Comparison of ENCODE assay signal across 12 cellular contexts in the genomic region with DNA sequence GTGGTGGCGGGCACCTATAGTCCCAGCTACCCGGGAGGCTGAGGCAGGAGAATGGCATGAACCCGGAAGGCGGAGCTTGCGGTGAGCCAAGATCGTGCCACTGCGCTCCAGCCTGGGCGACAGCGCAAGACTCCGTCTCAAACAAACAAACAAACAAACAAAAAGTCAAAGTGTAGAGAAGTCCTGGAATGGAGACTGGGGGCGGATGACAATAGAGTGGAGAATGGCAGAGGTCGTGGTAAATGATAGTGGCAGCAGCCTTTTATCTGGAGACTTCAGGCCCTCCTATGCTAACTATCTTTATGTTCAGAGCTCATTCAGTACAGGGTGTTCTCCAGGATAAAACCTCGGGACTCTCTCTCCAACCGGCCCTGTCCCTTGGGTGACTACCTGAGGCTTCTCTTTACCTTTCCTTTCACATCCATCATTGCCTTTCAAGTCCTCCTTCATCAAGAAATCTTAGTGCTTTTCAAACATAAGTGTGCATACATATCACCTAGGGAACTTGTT. TPM values are rescaled to one million over a fixed set of nuclear protein-coding genes. Genes with fewer than 3 reads are reported as not detected.
DNase-seq lines count a peak whose midpoint lies in the region; ATAC-seq and TF ChIP-seq lines count a peak whose summit lies in the region.
"Had no signal": no experiment of that assay in that cellular context is flagged by ENCODE, and none has a peak within 500 bp of the region (broad histone marks: within the 10 kb centered on the region; RNA-seq: fewer than 3 reads in every experiment).

No MANE protein-coding gene starts in this region.

- H3K9me3 ChIP-seq in GM23248 (ENCODE audit: low read depth): no peaks in the 10 kb centered on the region

- CTCF ChIA-PET in activated CD8-positive, alpha-beta T cell treated with anti-CD3 and anti-CD28 coated beads for 36 hours (lab: Charles Lee): no interaction called here

- H4K20me1 ChIP-seq in GM23248 (ENCODE audit: insufficient read depth): no peaks in the 10 kb centered on the region

- WGBS in GM23248 (ENCODE audit: low coverage in 1 of 2, low lambda C conversion rate in 2 of 2, missing lambda C conversion rate in 2 of 2), 2 experiments: 92 to 94% methylated on average over 14 of the region's 14 CpGs

- no peaks in the 10 kb centered on the region for H3K27me3 ChIP-seq in GM23248 (replicated peaks; ENCODE audit: insufficient read depth)

- H3K36me3 ChIP-seq in GM23248 (ENCODE audit: low read depth): peaks cover under 1% of the 10 kb centered on the region; the same call in 1 of the 2 replicates

- H3K4me1 ChIP-seq in GM23248 (ENCODE audit: insufficient read depth): peaks cover 30% of the 10 kb centered on the region

- H3K4me1 Mint-ChIP-seq in activated naive CD4-positive, alpha-beta T cell treated with anti-CD3 and anti-CD28 coated beads, Interleukin-2, amount 50 U/mL, for 24 hours: peaks cover 32% of the 10 kb centered on the region
- H3K4me1 Mint-ChIP-seq in activated CD8-positive, alpha-beta T cell treated with anti-CD3 and anti-CD28 coated beads for 36 hours (ENCODE audit: low read depth): peaks cover 26% of the 10 kb centered on the region
- H3K4me1 Mint-ChIP-seq in immature natural killer cell: peaks cover 39 to 41% of the 10 kb centered on the region in 2 donors
- peaks cover 17 to 39% of the 10 kb centered on the region in 2 donors for H3K4me1 Mint-ChIP-seq in stimulated activated naive B cell treated with anti-CD40 and anti-IgM and Interleukin-4, amounts not matched to agents 10 μg/mL and 1 μg/mL and 100 μg/mL, for 72 hours

- no peaks in the 10 kb centered on the region for H3K9me2 ChIP-seq in GM23248 (ENCODE audit: insufficient read depth)

- no peak overlapping the region for H3K4me2 ChIP-seq in GM23248 (ENCODE audit: unreplicated experiment)

- no peak overlapping the region for H3K9ac ChIP-seq in GM23248

- intact Hi-C loops in activated CD8-positive, alpha-beta T cell treated with anti-CD3 and anti-CD28 coated beads for 36 hours (cut with micrococcal nuclease): loop anchor here (2.0 kb wide), 1 partner anchor 63 kb away; no protein-coding TSS in a partner anchor

- no peak overlapping the region for H3K27ac ChIP-seq in GM23248

- TF ChIP-seq CTCF in activated CD8-positive, alpha-beta T cell treated with anti-CD3 and anti-CD28 coated beads for 36 hours (IDR thresholded peaks at IDR 0.05): no peak

- POLR2A ChIA-PET in activated CD8-positive, alpha-beta T cell treated with anti-CD3 and anti-CD28 coated beads for 36 hours (lab: Charles Lee): interaction anchor here (2.4 kb wide), 1 partner anchor 48 kb away, joined by 8 read pairs; no protein-coding TSS in a partner anchor

- H3K36me3 Mint-ChIP-seq in activated naive CD4-positive, alpha-beta T cell treated with anti-CD3 and anti-CD28 coated beads, Interleukin-2, amount 50 U/mL, for 24 hours: no peaks in the 10 kb centered on the region
- H3K36me3 Mint-ChIP-seq in activated CD8-positive, alpha-beta T cell treated with anti-CD3 and anti-CD28 coated beads for 36 hours (ENCODE audit: low read depth): peaks cover 6% of the 10 kb centered on the region
- no peaks in the 10 kb centered on the region for H3K36me3 Mint-ChIP-seq in immature natural killer cell
- peaks cover 9 to 12% of the 10 kb centered on the region in 2 donors for H3K36me3 Mint-ChIP-seq in stimulated activated naive B cell treated with anti-CD40 and anti-IgM and Interleukin-4, amounts not matched to agents 10 μg/mL and 1 μg/mL and 100 μg/mL, for 72 hours

- no peaks in the 10 kb centered on the region for H3K27me3 Mint-ChIP-seq in activated naive CD4-positive, alpha-beta T cell treated with anti-CD3 and anti-CD28 coated beads, Interleukin-2, amount 50 U/mL, for 24 hours
- H3K27me3 Mint-ChIP-seq in activated CD8-positive, alpha-beta T cell treated with anti-CD3 and anti-CD28 coated beads for 36 hours: no peaks in the 10 kb centered on the region
- H3K27me3 Mint-ChIP-seq in immature natural killer cell (ENCODE audit: low read depth in 3 of 3): peaks cover 0 to 10% (median 3%) of the 10 kb centered on the region in 3 donors
- H3K27me3 Mint-ChIP-seq in stimulated activated naive B cell treated with anti-CD40 and anti-IgM and Interleukin-4, amounts not matched to agents 10 μg/mL and 1 μg/mL and 100 μg/mL, for 72 hours: peaks cover 4 to 19% of the 10 kb centered on the region in 2 donors

- in situ Hi-C loops in GM23248 (cut with MboI): no loop called here

- H3K4me3 Mint-ChIP-seq in activated naive CD4-positive, alpha-beta T cell treated with anti-CD3 and anti-CD28 coated beads, Interleukin-2, amount 50 U/mL, for 24 hours: peak overlapping the region; percentile 19
- peak overlapping the region; percentile 52 for H3K4me3 Mint-ChIP-seq in activated CD8-positive, alpha-beta T cell treated with anti-CD3 and anti-CD28 coated beads for 36 hours
- H3K4me3 Mint-ChIP-seq in immature natural killer cell: peak overlapping the region; percentile 1 to 68 (median 59)
- peak overlapping the region; percentile 22 to 38 for H3K4me3 Mint-ChIP-seq in stimulated activated naive B cell treated with anti-CD40 and anti-IgM and Interleukin-4, amounts not matched to agents 10 μg/mL and 1 μg/mL and 100 μg/mL, for 72 hours

- no peak for ATAC-seq in activated CD8-positive, alpha-beta T cell treated with anti-CD3 and anti-CD28 coated beads for 36 hours
- ATAC-seq in stimulated activated naive B cell treated with anti-CD40 and anti-IgM and Interleukin-4, amounts not matched to agents 10 μg/mL and 1 μg/mL and 100 μg/mL, for 72 hours (replicated peaks): no peak
- no peak for ATAC-seq in GM21723 (IDR thresholded peaks at IDR 0.05; ENCODE audit: unreplicated experiment)
- ATAC-seq: right cardiac atrium had no signal

- no peaks in the 10 kb centered on the region for H3K9me3 Mint-ChIP-seq in activated naive CD4-positive, alpha-beta T cell treated with anti-CD3 and anti-CD28 coated beads, Interleukin-2, amount 50 U/mL, for 24 hours
- H3K9me3 Mint-ChIP-seq in activated CD8-positive, alpha-beta T cell treated with anti-CD3 and anti-CD28 coated beads for 36 hours: no peaks in the 10 kb centered on the region
- no peaks in the 10 kb centered on the region for H3K9me3 Mint-ChIP-seq in immature natural killer cell
- H3K9me3 Mint-ChIP-seq in stimulated activated naive B cell treated with anti-CD40 and anti-IgM and Interleukin-4, amounts not matched to agents 10 μg/mL and 1 μg/mL and 100 μg/mL, for 72 hours: no peaks in the 10 kb centered on the region

- H3K4me3 ChIP-seq in GM23248: no peak overlapping the region

- H2AFZ ChIP-seq in GM23248: no peak overlapping the region

- H3F3A ChIP-seq in GM23248 (ENCODE audit: insufficient read depth): no peaks in the 10 kb centered on the region; the same call in 1 of the 2 replicates

- peaks cover 29% of the 10 kb centered on the region for H3K79me2 ChIP-seq in GM23248 (ENCODE audit: insufficient read depth)

- H3K27ac Mint-ChIP-seq in activated naive CD4-positive, alpha-beta T cell treated with anti-CD3 and anti-CD28 coated beads, Interleukin-2, amount 50 U/mL, for 24 hours: peak overlapping the region; percentile 23
- H3K27ac Mint-ChIP-seq in activated CD8-positive, alpha-beta T cell treated with anti-CD3 and anti-CD28 coated beads for 36 hours: no peak overlapping the region
- H3K27ac Mint-ChIP-seq in immature natural killer cell: peak overlapping the region in 2 of 6 donors; percentile 7 to 69
- H3K27ac Mint-ChIP-seq in stimulated activated naive B cell treated with anti-CD40 and anti-IgM and Interleukin-4, amounts not matched to agents 10 μg/mL and 1 μg/mL and 100 μg/mL, for 72 hours: no peak overlapping the region

- DNase-seq in activated naive CD4-positive, alpha-beta T cell treated with Interleukin-2 at 50 U/mL for 16 hours: no peak
- DNase-seq in activated CD8-positive, alpha-beta T cell treated with anti-CD3 and anti-CD28 coated beads for 36 hours: no peak
- DNase-seq in immature natural killer cell (no peak), GM23248 (no peak), AG08395 (ENCODE audit: low spot score) (no peak)
- DNase-seq in stimulated activated naive B cell treated with anti-CD40 and anti-IgM and Interleukin-4, amounts not matched to agents 10 μg/mL and 1 μg/mL and 100 μg/mL, for 72 hours: no peak
- DNase-seq: activated naive CD4-positive, alpha-beta T cell; mesendoderm had no signal

RNA-seq across cellular contexts. Expression of gene FKBPL, which starts 1.4 kb away (rescaled TPM):
- total RNA-seq in activated CD8-positive, alpha-beta T cell treated with anti-CD3 and anti-CD28 coated beads for 36 hours: 1 to 10 TPM; 5.3 to 5.8 TPM
- polyA plus RNA-seq in immature natural killer cell (1 to 10 TPM; 2.9 to 3.5 (median 3.2) TPM), GM23248 (2016; fragmentation: Nextera tagmentation; extraction: Ambion mirVana) (6.2 and 6.9 TPM in 2 replicates)
- total RNA-seq in GM23248 (2014; rRNA removed; shearing (Covaris generic)): 2.9 and 5.3 TPM in 2 replicates

RNA-seq across cellular contexts. Expression of gene ATF6B, which starts 3.4 kb away (rescaled TPM):
- 10 to 100 TPM; 54.1 to 55.2 TPM for total RNA-seq in activated CD8-positive, alpha-beta T cell treated with anti-CD3 and anti-CD28 coated beads for 36 hours
- polyA plus RNA-seq in immature natural killer cell: 10 to 100 TPM; 19.1 to 39.6 (median 20.7) TPM
- 33.3 and 37.3 TPM in 2 replicates for total RNA-seq in GM23248 (2014; rRNA removed; shearing (Covaris generic))
- 51.7 and 54.1 TPM in 2 replicates for polyA plus RNA-seq in GM23248 (2016; fragmentation: Nextera tagmentation; extraction: Ambion mirVana)

RNA-seq across cellular contexts. Expression of gene PRRT1, which starts 20.2 kb away (rescaled TPM):
- 1 to 10 TPM; 1.1 to 1.6 TPM for total RNA-seq in activated CD8-positive, alpha-beta T cell treated with anti-CD3 and anti-CD28 coated beads for 36 hours
- polyA plus RNA-seq in immature natural killer cell (not detected), GM23248 (2016; fragmentation: Nextera tagmentation; extraction: Ambion mirVana) (2.1 and 2.2 TPM in 2 replicates)
- 1.2 TPM in 1 of 2 replicates, not detected in the other for total RNA-seq in GM23248 (2014; rRNA removed; shearing (Covaris generic))
- total RNA-seq: bronchial epithelial cell had no signal

RNA-seq across cellular contexts. Expression of gene TNXB, which starts 22.4 kb away (rescaled TPM):
- total RNA-seq in activated CD8-positive, alpha-beta T cell treated with anti-CD3 and anti-CD28 coated beads for 36 hours: 1 to 10 TPM; 1.8 to 3.7 TPM
- polyA plus RNA-seq in immature natural killer cell (not detected), GM23248 (2016; fragmentation: Nextera tagmentation; extraction: Ambion mirVana) (5.2 TPM in 2 replicates)
- total RNA-seq in GM23248 (2014; rRNA removed; shearing (Covaris generic)): 23.5 and 23.8 TPM in 2 replicates

RNA-seq across cellular contexts. Expression of gene PPT2, which starts 22.4 kb away (rescaled TPM):
- total RNA-seq in activated CD8-positive, alpha-beta T cell treated with anti-CD3 and anti-CD28 coated beads for 36 hours: 10 to 100 TPM; 14.4 to 21.7 TPM
- polyA plus RNA-seq in immature natural killer cell (10 to 100 TPM; 13.1 to 17.0 (median 16.0) TPM), GM23248 (2016; fragmentation: Nextera tagmentation; extraction: Ambion mirVana) (10.3 and 14.3 TPM in 2 replicates)
- total RNA-seq in GM23248 (2014; rRNA removed; shearing (Covaris generic)): 12.8 and 16.2 TPM in 2 replicates
